ENCODE assay signal across 8 cellular contexts in genomic region chr11:33664166-33664565, GRCh38. TPM values are rescaled to one million over a fixed set of nuclear protein-coding genes. Genes with fewer than 3 reads are reported as not detected.
"Had no signal": no experiment of that assay in that cellular context is flagged by ENCODE, and none has a peak within 500 bp of the region (broad histone marks: within the 10 kb centered on the region; RNA-seq: fewer than 3 reads in every experiment).

No MANE protein-coding gene starts in this region.

- H3K27ac ChIP-seq: HL-60 had no signal

- H3K4me3 ChIP-seq: GM23338 had no signal

- FAIRE-seq: H1, H54, HepG2 had no signal

- H3K27me3 Mint-ChIP-seq: IgD-negative memory B cell had no signal

- H3K36me3 Mint-ChIP-seq: IgD-negative memory B cell had no signal

- H3K27ac Mint-ChIP-seq: GM23338, H9 had no signal

- H3K9me3 Mint-ChIP-seq: IgD-negative memory B cell had no signal

- ATAC-seq: GM23338, HepG2 had no signal

- H3K4me3 Mint-ChIP-seq: GM23338, H9 had no signal

- DNase-seq: H9, HCEC 1CT had no signal

- H3K4me2 ChIP-seq: GM23338 had no signal

RNA-seq across cellular contexts. Expression of gene C11orf91, which starts 36.5 kb away (rescaled TPM):
- total RNA-seq: GM23338, H1, H9 had no signal
- polyA plus RNA-seq: GM23338, H1, HepG2, IgD-negative memory B cell had no signal
